In genomic region chr22:31826443-31826842, GRCh38 we compare ENCODE assay signal across 32 cellular contexts.
DNase-seq lines count a peak whose midpoint lies in the region; ATAC-seq, FAIRE-seq and TF ChIP-seq lines count a peak whose summit lies in the region.
"Had no signal": no experiment of that assay in that cellular context is flagged by ENCODE, and none has a peak within 500 bp of the region (broad histone marks: within the 10 kb centered on the region; RNA-seq: fewer than 3 reads in every experiment).

No MANE protein-coding gene starts in this region.

- DNase-seq in bronchial epithelial cell (ENCODE audit: low read depth) (peak; percentile 76), epithelial cell of prostate (ENCODE audit: low read depth, low spot score) (peak; percentile 27), medulla oblongata (ENCODE audit: extremely low spot score) (peak; percentile 52), NCI-H446 (lab: John Stamatoyannopoulos, UW) (no peak), A172 (ENCODE audit: low spot score) (no peak)
- DNase-seq: activated CD4-positive, alpha-beta T cell treated with anti-CD3 and anti-CD28 coated beads for 48 hours; activated CD8-positive, alpha-beta memory T cell treated with anti-CD3 and anti-CD28 coated beads for 24 hours; activated naive CD4-positive, alpha-beta T cell treated with anti-CD3 and anti-CD28 coated beads, Interleukin-2, amount 50 U/mL, for 16 hours; activated T-cell treated with anti-CD3 and anti-CD28 coated beads for 4 hours; Caco-2; DMS53; GOT3; left lung; mesendoderm; NCI-H1048; NCI-H1694; NCI-H446 treated with DMSO at 0.1 percent for 48 hours; RPMI8226; SJCRH30; stimulated activated CD4-positive, alpha-beta T cell treated with anti-CD3 and anti-CD28 coated beads, Interleukin-4, amount 100 ng/mL, for 1 hour; stomach; T-cell; transverse colon; WERI-Rb-1 had no signal

- no peak for TF ChIP-seq CTCF in bronchial epithelial cell (IDR thresholded peaks at IDR 0.05; ENCODE audit: insufficient read depth, low read length, severe bottlenecking)

- H3K27ac ChIP-seq in epithelial cell of prostate: peak overlapping the region; percentile 14
- H3K27ac ChIP-seq in temporal lobe (ENCODE audit: low read depth, low read length): peak overlapping the region; percentile 47
- H3K27ac ChIP-seq: C4-2B, coronary artery, left lung, neutrophil, prostate gland, SJCRH30, stomach, transverse colon, WERI-Rb-1 had no signal

- ATAC-seq in GM18907 (IDR thresholded peaks at IDR 0.05; ENCODE audit: unreplicated experiment): no peak
- ATAC-seq: left lung, T-cell had no signal

- peaks cover 7% of the 10 kb centered on the region for H3K36me3 ChIP-seq in bronchial epithelial cell (ENCODE audit: control insufficient read depth, insufficient read depth, low read length)

- no peak for FAIRE-seq in bronchial epithelial cell (lab: Jason Lieb, UNC)
- FAIRE-seq: G401.6, HTR-8/SVneo had no signal

- H3K4me3 ChIP-seq in bronchial epithelial cell (ENCODE audit: low read depth, low read length): no peak overlapping the region
- H3K4me3 ChIP-seq: coronary artery, left lung, prostate gland, SJCRH30, stomach, transverse colon had no signal

- H3K27me3 ChIP-seq in bronchial epithelial cell (ENCODE audit: control insufficient read depth, insufficient read depth, low read length): no peaks in the 10 kb centered on the region
- H3K27me3 ChIP-seq: left lung, neutrophil, SJCRH30, stomach, transverse colon had no signal

Comparison
In these comparisons a context has a peak if more than half of its experiments do, and no peak if none do; other contexts are left out.
1. DNase-seq: peak in bronchial epithelial cell (single experiment), epithelial cell of prostate (single experiment) and medulla oblongata (single experiment); none in NCI-H446 (0 of 2) and A172 (single experiment).